8 cellular contexts compared by ENCODE assay signal in genomic region chr17:59753522-59754467, GRCh38. TPM values are rescaled to one million over a fixed set of nuclear protein-coding genes. Genes with fewer than 3 reads are reported as not detected.
A peak's percentile ranks its signal among the peaks of the same experiment; 100 is the strongest.
DNase-seq lines count a peak whose midpoint lies in the region; ATAC-seq and TF ChIP-seq lines count a peak whose summit lies in the region.

No MANE protein-coding gene starts in this region.

- ATAC-seq in RWPE2 (ENCODE audit: low read depth) (peak; percentile 59), left lung (peak; percentile 91), HG02759 (IDR thresholded peaks at IDR 0.05; ENCODE audit: unreplicated experiment) (no peak)

- DNase-seq in CMK (ENCODE audit: low read depth), result peak; percentile 29
- DNase-seq in GM20000 (ENCODE audit: low spot score), result peak; percentile 56
- DNase-seq in NCI-H1048 (lab: John Stamatoyannopoulos, UW), result peak; percentile 56
- DNase-seq in RWPE2 (ENCODE audit: low spot score), result no peak
- DNase-seq in choroid plexus epithelial cell (ENCODE audit: low read depth), result peak; percentile 96
- no peak for DNase-seq in left lung
- no peak for DNase-seq in stomach

- intact Hi-C loops in left lung (cut with DNase I) (no loop called here), stomach (cut with DNase I; ENCODE audit: low total_unique reads) (loop anchor here (10.0 kb wide), 1 partner anchor 111 kb away; no protein-coding TSS in a partner anchor)

- no peak for TF ChIP-seq EP300 in stomach (IDR thresholded peaks at IDR 0.05)

- TF ChIP-seq POLR2A in stomach (IDR thresholded peaks at IDR 0.05), result no peak

- no peaks in the 10 kb centered on the region for H3K9me3 ChIP-seq in RWPE2 (ENCODE audit: severe bottlenecking)
- H3K9me3 ChIP-seq in left lung, result no peaks in the 10 kb centered on the region
- H3K9me3 ChIP-seq in stomach, result peaks cover 0 to under 1% (median 0%) of the 10 kb centered on the region in 4 donors

- H3K4me3 ChIP-seq in RWPE2 (ENCODE audit: severe bottlenecking) (peak overlapping the region; percentile 1), choroid plexus epithelial cell (ENCODE audit: low read depth, low read length) (no peak overlapping the region), left lung (peak overlapping the region in 1 of 2 donors; percentile 5), stomach (peak overlapping the region in 1 of 4 donors; percentile 7)

- H3K27me3 ChIP-seq in RWPE2 (ENCODE audit: insufficient read depth, poor library complexity, severe bottlenecking) (no peaks in the 10 kb centered on the region), left lung (no peaks in the 10 kb centered on the region), stomach (no peaks in the 10 kb centered on the region)

- TF ChIP-seq CTCF in GM20000 (IDR thresholded peaks at IDR 0.05; ENCODE audit: extremely low read depth, missing control alignments) (no peak), RWPE2 (IDR thresholded peaks at IDR 0.05; ENCODE audit: poor library complexity, severe bottlenecking) (peak; percentile 92), choroid plexus epithelial cell (conservative IDR thresholded peaks at IDR 0.05; ENCODE audit: low read depth, low read length) (peak; percentile 72), left lung (IDR thresholded peaks at IDR 0.05) (peak; percentile 66), stomach (IDR thresholded peaks at IDR 0.05) (peak in 5 of 7 experiments; percentile 40 to 76 (median 65))

- 21 to 30% (median 26%) methylated on average over 3 of the region's 3 CpGs for WGBS in stomach, 5 donors

- H3K4me1 ChIP-seq in RWPE2 (ENCODE audit: insufficient read depth, poor library complexity, severe bottlenecking) (peaks cover 46% of the 10 kb centered on the region), left lung (peaks cover 18 to 59% of the 10 kb centered on the region in 2 donors), stomach (peaks cover 4 to 62% (median 18%) of the 10 kb centered on the region in 4 donors)

- H3K36me3 ChIP-seq in RWPE2 (ENCODE audit: low read depth) (peaks cover 11% of the 10 kb centered on the region), left lung (peaks cover 0 to 3% of the 10 kb centered on the region in 2 donors), stomach (peaks cover 0 to 19% (median 10%) of the 10 kb centered on the region in 4 donors)

- H3K27ac ChIP-seq in RWPE2 (ENCODE audit: poor library complexity, severe bottlenecking) (peak overlapping the region; percentile 99), left lung (peak overlapping the region; percentile 69 to 72), stomach (peak overlapping the region in 4 of 5 donors; percentile 58 to 73 (median 66))

RNA-seq across cellular contexts. Expression of gene VMP1, which starts 46.3 kb away (rescaled TPM):
- total RNA-seq in left lung, result 100 to 1,000 TPM; 306 to 343 TPM
- total RNA-seq in stomach, result 100 to 1,000 TPM; 107 to 562 (median 214) TPM
- 100 to 1,000 TPM in 1 of 3 donors, 10 to 100 TPM in 2; 24.4 to 160 (median 51.6) TPM for polyA plus RNA-seq in stomach

RNA-seq across cellular contexts. Expression of gene PTRH2, which starts 46.6 kb away (rescaled TPM):
- total RNA-seq in left lung, result 10 to 100 TPM; 15.4 to 23.9 TPM
- total RNA-seq in stomach, result 100 to 1,000 TPM in 1 of 5 donors, 10 to 100 TPM in 3, 1 to 10 TPM in 1; 4.3 to 107 (median 14.1) TPM
- polyA plus RNA-seq in stomach, result 10 to 100 TPM; 20.2 to 38.0 (median 30.2) TPM

Comparison
In these comparisons a context has a peak if more than half of its experiments do, and no peak if none do; other contexts are left out.
1. DNase-seq: peak in CMK (single experiment), GM20000 (single experiment), NCI-H1048 (single experiment) and choroid plexus epithelial cell (single experiment); none in RWPE2 (single experiment), left lung (0 of 2) and stomach (single experiment).
2. Peak in every context shown above with its lines, with median percentiles within 50 percentile points of each other: H3K27ac ChIP-seq.